In the genomic region with DNA sequence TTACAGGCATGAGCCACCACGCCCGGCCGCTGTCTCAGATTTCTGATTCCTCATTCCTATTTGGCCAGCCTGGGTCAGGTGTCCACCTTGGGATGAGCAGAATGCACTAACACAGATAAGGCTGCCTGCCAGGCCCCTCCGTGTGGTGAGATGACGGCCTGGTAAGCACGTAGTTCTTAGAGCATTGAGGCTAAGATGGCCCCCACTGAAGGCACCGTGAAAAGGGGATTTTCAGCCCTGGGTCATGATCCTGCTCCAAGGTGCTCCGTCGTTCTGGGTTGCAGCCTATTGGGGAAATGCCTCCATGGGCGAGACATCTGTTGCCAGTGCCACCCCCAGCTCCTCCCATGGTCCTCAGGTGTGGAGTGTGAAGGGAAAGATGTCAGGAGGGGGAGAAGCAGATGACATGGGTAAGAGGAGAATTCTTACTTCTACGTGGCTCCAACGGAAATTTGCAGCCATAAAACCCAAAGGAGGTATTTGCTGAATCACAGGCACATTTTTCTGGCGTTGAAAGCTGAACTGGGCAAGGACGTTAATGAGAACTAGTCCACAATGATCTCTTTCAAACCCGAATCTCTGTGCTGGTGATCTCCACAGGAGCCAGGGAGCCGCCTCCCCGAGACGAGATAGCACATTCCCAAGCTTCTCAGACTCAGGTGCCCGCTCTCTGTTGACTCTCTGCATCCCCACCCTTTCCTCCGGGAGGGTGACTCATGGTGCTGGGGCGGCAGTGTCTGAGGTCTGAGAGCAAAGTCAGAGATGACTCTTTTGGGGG, we compare ENCODE assay signal across 10 cellular contexts. TPM values are rescaled to one million over a fixed set of nuclear protein-coding genes. Genes with fewer than 3 reads are reported as not detected.
DNase-seq lines count a peak whose midpoint lies in the region; ATAC-seq, FAIRE-seq and TF ChIP-seq lines count a peak whose summit lies in the region.
"Had no signal": no experiment of that assay in that cellular context is flagged by ENCODE, and none has a peak within 500 bp of the region (broad histone marks: within the 10 kb centered on the region; RNA-seq: fewer than 3 reads in every experiment).

No MANE protein-coding gene starts in this region.

- POLR2A ChIA-PET in HCT116 (lab: Charles Lee), result no interaction called here
- POLR2A ChIA-PET in WTC11 (lab: Charles Lee), result no interaction called here

- RAD21 ChIA-PET in HCT116 (lab: Charles Lee; ENCODE audit: low non-redundant PET in 1 of 2, low total read pairs in 2 of 2, uncharacterized antibody in 2 of 2, unreplicated experiment in 2 of 2), result no interaction called here

- no TSS peak for BruUV-seq in HCT116 (replicated peaks; lab: Mats Ljungman, UMichigan)

- H4K20me1 ChIP-seq in HCT116 (ENCODE audit: insufficient read depth) (no peaks in the 10 kb centered on the region), keratinocyte (ENCODE audit: control insufficient read depth, extremely low read depth, insufficient read depth, low read length) (no peaks in the 10 kb centered on the region)

- no peaks in the 10 kb centered on the region for H3K9me2 ChIP-seq in HCT116 (ENCODE audit: insufficient read depth)

- dilution Hi-C loops in keratinocyte (cut with MboI; ENCODE audit: extremely low pct_ligation_motif_present, low sequenced_read_pairs), result no loop called here

- peak overlapping the region; percentile 60 for H3K9ac ChIP-seq in HCT116 (ENCODE audit: low read length)
- H3K9ac ChIP-seq in keratinocyte (ENCODE audit: control insufficient read depth, extremely low read depth, insufficient read depth, low read length), result peak overlapping the region; percentile 66

- peaks cover 14 to 29% of the 10 kb centered on the region in 2 experiments for H3K4me1 ChIP-seq in HCT116 (ENCODE audit: control insufficient read depth in 1 of 2, insufficient read depth in 2 of 2, low read length in 2 of 2)
- peaks cover 21% of the 10 kb centered on the region for H3K4me1 ChIP-seq in keratinocyte (ENCODE audit: control insufficient read depth, extremely low read depth, insufficient read depth, low read length)

- peak overlapping the region; percentile 93 for H3K4me2 ChIP-seq in HCT116 (ENCODE audit: low read length)
- peak overlapping the region; percentile 84 for H3K4me2 ChIP-seq in keratinocyte (ENCODE audit: control insufficient read depth, extremely low read depth, insufficient read depth, low read depth, low read length)

- H3K27ac ChIP-seq in HCT116 (ENCODE audit: low read depth, low read length) (peak overlapping the region; percentile 61), keratinocyte (ENCODE audit: control insufficient read depth, insufficient read depth, low read length) (peak overlapping the region; percentile 88)

- FAIRE-seq in A204.1 (lab: Jason Lieb, UNC) (peak; percentile 96), keratinocyte (lab: Jason Lieb, UNC) (peak; percentile 89)

- TF ChIP-seq POLR2A in HCT116 (IDR thresholded peaks at IDR 0.05; ENCODE audit: borderline replicate concordance, extremely low read depth, insufficient read depth, insufficient read length) (no peak), GM18505 (IDR thresholded peaks at IDR 0.05; ENCODE audit: borderline replicate concordance, extremely low read depth, insufficient read depth, insufficient read length) (no peak)

- H3K9me1 ChIP-seq in keratinocyte (ENCODE audit: control insufficient read depth, extremely low read depth, insufficient read depth, low read length), result no peaks in the 10 kb centered on the region

- H3K4me1 Mint-ChIP-seq in WTC11, result peaks cover 17% of the 10 kb centered on the region

- intact Hi-C loops in HCT116 (cut with micrococcal nuclease), result no loop called here

- no peaks in the 10 kb centered on the region for H3K27me3 ChIP-seq in HCT116 (ENCODE audit: insufficient read depth, low read length)
- H3K27me3 ChIP-seq in keratinocyte (ENCODE audit: control insufficient read depth, extremely low read depth, insufficient read depth, low read length), result no peaks in the 10 kb centered on the region

- CTCF ChIA-PET in HCT116 (lab: Charles Lee), result interaction anchor here (0.7 kb wide), 1 partner anchor 367 kb away, joined by 3 read pairs; no protein-coding TSS in a partner anchor
- CTCF ChIA-PET in WTC11 (lab: Charles Lee), result interaction anchor here (0.6 kb wide), 1 partner anchor 30 kb away, joined by 3 read pairs; no protein-coding TSS in a partner anchor

- H3K4me3 ChIP-seq in HCT116 (replicated peaks in 1 of 2; ENCODE audit: low read depth in 1 of 2, low read length in 2 of 2), result peak overlapping the region; percentile 41 to 57
- H3K4me3 ChIP-seq in keratinocyte (ENCODE audit: control insufficient read depth in 2 of 3, extremely low read depth in 1 of 3, insufficient read depth in 2 of 3, low read depth in 1 of 3, low read length in 3 of 3), result peak overlapping the region in 2 of 3 experiments; percentile 0 to 41

- H3K27me3 Mint-ChIP-seq in WTC11 (ENCODE audit: low read depth), result peaks cover 2% of the 10 kb centered on the region

- H3K27ac Mint-ChIP-seq in WTC11, result no peak overlapping the region
- H3K27ac Mint-ChIP-seq: natural killer cell treated with Interleukin-12 subunit alpha and Interleukin-12 subunit beta and Interleukin-15 and Interleukin-18, amount 100 ng/mL, for 72 hours had no signal

- H3K36me3 ChIP-seq in HCT116 (ENCODE audit: control insufficient read depth in 1 of 2, insufficient read depth in 2 of 2, low read length in 2 of 2) (no peaks in the 10 kb centered on the region), keratinocyte (ENCODE audit: control insufficient read depth in 2 of 2, extremely low read depth in 1 of 2, insufficient read depth in 2 of 2, low read length in 2 of 2) (no peaks in the 10 kb centered on the region)

- no peaks in the 10 kb centered on the region for H3K9me3 Mint-ChIP-seq in WTC11
- H3K9me3 Mint-ChIP-seq: natural killer cell treated with Interleukin-12 subunit alpha and Interleukin-12 subunit beta and Interleukin-15 and Interleukin-18, amount 100 ng/mL, for 72 hours had no signal

- H2AFZ ChIP-seq in HCT116 (ENCODE audit: low read depth, low read length, poor library complexity, severe bottlenecking) (peak overlapping the region; percentile 93), keratinocyte (ENCODE audit: control insufficient read depth, low read length) (peak overlapping the region; percentile 75)

- ATAC-seq in HCT116 (peak; percentile 92), WTC11 (peak; percentile 91), GM18505 (IDR thresholded peaks at IDR 0.05; ENCODE audit: unreplicated experiment) (no peak), HG02981 (IDR thresholded peaks at IDR 0.05; ENCODE audit: unreplicated experiment) (no peak), GM18519 (IDR thresholded peaks at IDR 0.05; ENCODE audit: low FRiP score, unreplicated experiment) (no peak), GM19455 (IDR thresholded peaks at IDR 0.05; ENCODE audit: unreplicated experiment) (no peak)
- ATAC-seq: natural killer cell treated with Interleukin-12 subunit alpha and Interleukin-12 subunit beta and Interleukin-15 and Interleukin-18, amount 100 ng/mL, for 72 hours had no signal

- H3K9me3 ChIP-seq in HCT116 (ENCODE audit: control insufficient read depth in 1 of 2, insufficient read depth in 1 of 2, low read depth in 1 of 2, low read length in 2 of 2) (no peaks in the 10 kb centered on the region), keratinocyte (ENCODE audit: control insufficient read depth, low read depth, low read length) (no peaks in the 10 kb centered on the region)

- no peak; the same call in 1 of the 2 replicates for TF ChIP-seq RAD21 in HCT116 (IDR thresholded peaks at IDR 0.05; ENCODE audit: low read depth)

- TF ChIP-seq CTCF in HCT116 (IDR thresholded peaks at IDR 0.05 in 2 of 3, conservative IDR thresholded peaks at IDR 0.05 in 1 of 3; ENCODE audit: borderline replicate concordance in 1 of 3, insufficient read depth in 1 of 3, low read depth in 2 of 3, low read length in 2 of 3) (no peak), WTC11 (IDR thresholded peaks at IDR 0.05) (no peak), keratinocyte (optimal IDR thresholded peaks at IDR 0.05 in 1 of 3, IDR thresholded peaks at IDR 0.05 in 1 of 3, conservative IDR thresholded peaks at IDR 0.05 in 1 of 3; ENCODE audit: extremely low read depth in 1 of 3, insufficient read depth in 2 of 3, low read length in 3 of 3) (no peak)

- peak; percentile 71 for DNase-seq in HCT116 (ENCODE audit: low read depth, low spot score)
- no peak for DNase-seq in WTC11 (ENCODE audit: low spot score)
- peak; percentile 74 for DNase-seq in keratinocyte (ENCODE audit: low read depth, low spot score)
- DNase-seq: SHP77 treated with DMSO at 0.1 percent for 48 hours had no signal

- no peaks in the 10 kb centered on the region for H3K79me2 ChIP-seq in HCT116 (ENCODE audit: insufficient read depth, low read length)
- H3K79me2 ChIP-seq in keratinocyte (ENCODE audit: control insufficient read depth, insufficient read depth, low read length), result no peaks in the 10 kb centered on the region

- H3K4me3 Mint-ChIP-seq in WTC11, result no peak overlapping the region
- H3K4me3 Mint-ChIP-seq: natural killer cell treated with Interleukin-12 subunit alpha and Interleukin-12 subunit beta and Interleukin-15 and Interleukin-18, amount 100 ng/mL, for 72 hours had no signal

- H3K36me3 Mint-ChIP-seq in WTC11, result no peaks in the 10 kb centered on the region
- H3K36me3 Mint-ChIP-seq: natural killer cell treated with Interleukin-12 subunit alpha and Interleukin-12 subunit beta and Interleukin-15 and Interleukin-18, amount 100 ng/mL, for 72 hours had no signal

TF ChIP-seq in HCT116, 20 proteins besides CTCF, POLR2A, EP300 and RAD21 (continues in another document):
- no peak for TF ChIP-seq EZH2phosphoT487 (IDR thresholded peaks at IDR 0.05; ENCODE audit: borderline replicate concordance)
- peak; percentile 51; the same call in 1 of the 2 replicates for TF ChIP-seq EGR1 (IDR thresholded peaks at IDR 0.05; ENCODE audit: low read depth)
- TF ChIP-seq FOSL1 (IDR thresholded peaks at IDR 0.05; ENCODE audit: low read depth), result peak; percentile 86
- peak; percentile 69 for TF ChIP-seq SP1 (IDR thresholded peaks at IDR 0.05; ENCODE audit: low read depth)

TF ChIP-seq in WTC11, 78 proteins besides CTCF, POLR2A, EP300 and RAD21 (continues in another document):
- no peak for TF ChIP-seq FOXK1 (CRISPR knock-in tag; IDR thresholded peaks at IDR 0.05)

RNA-seq across cellular contexts. Expression of a gene that starts 34.0 kb away (rescaled TPM):
- total RNA-seq in HCT116 (2021; ENCODE audit: unreplicated experiment) (1.6 TPM), WTC11 (2021) (1.0 to 1.2 TPM (median 1.1 TPM) in 3 replicates)
- 1.1 and 1.2 TPM in 2 replicates for polyA plus RNA-seq in HCT116 (2012)
- polyA plus RNA-seq in keratinocyte, result 0.05 to 0.48 TPM (median 0.09 TPM) in 3 replicates
- polyA plus RNA-seq in keratinocyte (2011; ENCODE audit: low read depth), result 0.50 TPM
- 0.04 and 0.15 TPM in 2 replicates for polyA plus RNA-seq in keratinocyte (2011; cell fraction: cytosol; rRNA removed)
- polyA plus RNA-seq in keratinocyte (2011; cell fraction: nucleus; rRNA removed), result 0.08 and 0.17 TPM in 2 replicates
- 0.36 and 0.90 TPM in 2 replicates for polyA plus RNA-seq in keratinocyte (2012; ENCODE audit: low replicate concordance)
- polyA minus RNA-seq in keratinocyte, result 0.22 TPM in 1 of 3 replicates, not detected in the others
- polyA minus RNA-seq in keratinocyte (2011; cell fraction: cytosol; rRNA and poly(A)+ RNA removed), result not detected
- polyA minus RNA-seq in keratinocyte (2011; cell fraction: nucleus; rRNA and poly(A)+ RNA removed), result 0.21 TPM in 1 of 2 replicates, not detected in the other
- total RNA-seq: natural killer cell treated with Interleukin-12 subunit alpha and Interleukin-12 subunit beta and Interleukin-15 and Interleukin-18, amount 100 ng/mL, for 72 hours had no signal

Comparison
In these comparisons a context has a peak if more than half of its experiments do, and no peak if none do; other contexts are left out.
1. ATAC-seq: peak in HCT116 (single experiment) and WTC11 (single experiment); none in GM18505 (single experiment), HG02981 (single experiment), GM18519 (single experiment) and GM19455 (single experiment).